8 cellular contexts compared by ENCODE assay signal in genomic region chr10:3754727-3755439, GRCh38. TPM values are rescaled to one million over a fixed set of nuclear protein-coding genes. Genes with fewer than 3 reads are reported as not detected.
DNase-seq lines count a peak whose midpoint lies in the region; ATAC-seq and TF ChIP-seq lines count a peak whose summit lies in the region.

No MANE protein-coding gene starts in this region.

- TF ChIP-seq POLR2A in esophagus muscularis mucosa (IDR thresholded peaks at IDR 0.05; ENCODE audit: low read depth), result no peak

- peaks cover 0 to 6% (median 2%) of the 10 kb centered on the region in 3 donors for H3K27me3 Mint-ChIP-seq in immature natural killer cell (ENCODE audit: low read depth in 3 of 3)

- no peak for ATAC-seq in HG03097 (IDR thresholded peaks at IDR 0.05; ENCODE audit: low FRiP score, unreplicated experiment)
- ATAC-seq in stimulated activated naive CD8-positive, alpha-beta T cell treated with anti-CD3 and anti-CD28 coated beads, Interleukin-15, Interleukin-2, amounts not matched to agents 100 U/mL and 50 U/mL, for 24 hours, result no peak

- H3K9ac ChIP-seq in GM23248 (no peak overlapping the region), trophoblast cell (ENCODE audit: low read length) (no peak overlapping the region)

- H3K27ac Mint-ChIP-seq in immature natural killer cell, result peak overlapping the region in 1 of 6 donors; percentile 34

- TF ChIP-seq CTCF in esophagus muscularis mucosa (IDR thresholded peaks at IDR 0.05), result no peak

- no peak overlapping the region for H3K4me3 ChIP-seq in GM23248
- no peak overlapping the region for H3K4me3 ChIP-seq in esophagus muscularis mucosa
- no peak overlapping the region for H3K4me3 ChIP-seq in trophoblast cell (ENCODE audit: low read depth, low read length)

- H2AFZ ChIP-seq in GM23248, result no peak overlapping the region
- H2AFZ ChIP-seq in trophoblast cell (ENCODE audit: insufficient read depth, low read length, poor library complexity), result no peak overlapping the region

- H3K27me3 ChIP-seq in GM23248 (replicated peaks; ENCODE audit: insufficient read depth), result no peaks in the 10 kb centered on the region
- no peaks in the 10 kb centered on the region for H3K27me3 ChIP-seq in esophagus muscularis mucosa
- no peaks in the 10 kb centered on the region for H3K27me3 ChIP-seq in trophoblast cell (ENCODE audit: insufficient read depth, low read length)

- no peaks in the 10 kb centered on the region for H3K36me3 ChIP-seq in GM23248 (ENCODE audit: low read depth)
- H3K36me3 ChIP-seq in esophagus muscularis mucosa, result no peaks in the 10 kb centered on the region
- H3K36me3 ChIP-seq in trophoblast cell (ENCODE audit: control insufficient read depth in 1 of 2, insufficient read depth in 2 of 2, low read length in 2 of 2), result no peaks in the 10 kb centered on the region

- H3K4me3 Mint-ChIP-seq in immature natural killer cell, result no peak overlapping the region

- no peaks in the 10 kb centered on the region for H3K9me3 Mint-ChIP-seq in immature natural killer cell

- H3K4me1 ChIP-seq in GM23248 (ENCODE audit: insufficient read depth) (peaks cover 22% of the 10 kb centered on the region), esophagus muscularis mucosa (peaks cover 18 to 31% (median 24%) of the 10 kb centered on the region in 4 donors), trophoblast cell (ENCODE audit: control insufficient read depth in 1 of 2, insufficient read depth in 2 of 2, low read length in 2 of 2) (peaks cover 21 to 28% of the 10 kb centered on the region in 2 experiments)

- H4K91ac ChIP-seq in trophoblast cell (ENCODE audit: low read depth, low read length), result peak overlapping the region; percentile 42

- peak overlapping the region; percentile 29 for H2BK120ac ChIP-seq in trophoblast cell (ENCODE audit: insufficient read depth, low read length, poor library complexity)

- H3K23ac ChIP-seq in trophoblast cell (ENCODE audit: low read length), result no peak overlapping the region

- H3K79me2 ChIP-seq in GM23248 (ENCODE audit: insufficient read depth), result no peaks in the 10 kb centered on the region
- H3K79me2 ChIP-seq in trophoblast cell (ENCODE audit: control insufficient read depth, insufficient read depth, low read length, poor library complexity), result no peaks in the 10 kb centered on the region

- intact Hi-C loops in esophagus muscularis mucosa (cut with DNase I), result no loop called here

- no peak overlapping the region for H3K18ac ChIP-seq in trophoblast cell (ENCODE audit: low read length)

- no peaks in the 10 kb centered on the region for H3K9me3 ChIP-seq in GM23248 (ENCODE audit: low read depth)
- H3K9me3 ChIP-seq in esophagus muscularis mucosa, result no peaks in the 10 kb centered on the region
- H3K9me3 ChIP-seq in trophoblast cell (ENCODE audit: insufficient read depth, low read depth, low read length), result no peaks in the 10 kb centered on the region

- peak overlapping the region; percentile 51 for H2AK5ac ChIP-seq in trophoblast cell (ENCODE audit: low read length)

- DNase-seq in GM23248 (peak; percentile 95), RKO (ENCODE audit: low spot score) (peak; percentile 70), esophagus muscularis mucosa (ENCODE audit: extremely low spot score) (no peak), trophoblast cell (peak; percentile 84 to 92), epidermal melanocyte (ENCODE audit: insufficient read length, low spot score) (no peak), immature natural killer cell (no peak)
- no peak for DNase-seq in stimulated activated naive CD8-positive, alpha-beta T cell treated with anti-CD3 and anti-CD28 coated beads, Interleukin-15, Interleukin-2, amounts not matched to agents 100 U/mL and 50 U/mL, for 24 hours

- H4K8ac ChIP-seq in trophoblast cell (ENCODE audit: low read depth, low read length), result no peak overlapping the region

- H3K4ac ChIP-seq in trophoblast cell (ENCODE audit: low read depth, low read length), result no peak overlapping the region

- H4K12ac ChIP-seq in trophoblast cell (ENCODE audit: low read depth, low read length), result no peak overlapping the region

- H3K4me2 ChIP-seq in GM23248 (ENCODE audit: unreplicated experiment) (peak overlapping the region; percentile 63), trophoblast cell (ENCODE audit: low read length) (no peak overlapping the region)

- peak overlapping the region; percentile 90 for H2BK12ac ChIP-seq in trophoblast cell (ENCODE audit: low read length)

- H3K14ac ChIP-seq in trophoblast cell (ENCODE audit: low read length), result no peak overlapping the region

- no peaks in the 10 kb centered on the region for H3K9me2 ChIP-seq in GM23248 (ENCODE audit: insufficient read depth)

- H3F3A ChIP-seq in GM23248 (ENCODE audit: insufficient read depth), result peaks cover 30% of the 10 kb centered on the region

- no peak for TF ChIP-seq EP300 in esophagus muscularis mucosa (IDR thresholded peaks at IDR 0.05)

- no peaks in the 10 kb centered on the region for H4K20me1 ChIP-seq in GM23248 (ENCODE audit: insufficient read depth)

- peak overlapping the region; percentile 63 for H3K27ac ChIP-seq in GM23248
- peak overlapping the region; percentile 43 to 61 (median 48) for H3K27ac ChIP-seq in esophagus muscularis mucosa (replicated peaks in 1 of 4)
- peak overlapping the region; percentile 75 for H3K27ac ChIP-seq in trophoblast cell (ENCODE audit: low read depth, low read length)

- H3K79me1 ChIP-seq in trophoblast cell (ENCODE audit: low read length), result peaks cover 20% of the 10 kb centered on the region

- 10 to 15% methylated on average over 9 of the region's 9 CpGs for WGBS in GM23248 (ENCODE audit: low coverage in 1 of 2, low lambda C conversion rate in 2 of 2, missing lambda C conversion rate in 2 of 2), 2 experiments
- WGBS in esophagus muscularis mucosa, result 61% methylated on average over 9 of the region's 9 CpGs
- whole genome bisulfite sequencing in trophoblast cell (ENCODE audit: extremely low coverage, insufficient coverage, insufficient read length), result no CpG with 5 or more reads among the region's 9 CpGs

- in situ Hi-C loops in GM23248 (cut with MboI), result loop anchor here (25.0 kb wide), 1 partner anchor 218 kb away; no protein-coding TSS in a partner anchor

- H3K4me1 Mint-ChIP-seq in immature natural killer cell, result peaks cover 30% of the 10 kb centered on the region in 2 donors

- peaks cover 0 to 3% (median 0%) of the 10 kb centered on the region in 3 donors for H3K36me3 Mint-ChIP-seq in immature natural killer cell

- peak overlapping the region; percentile 12 for H2BK5ac ChIP-seq in trophoblast cell (ENCODE audit: low read depth, low read length, poor library complexity)

RNA-seq across cellular contexts. Expression of gene KLF6, which starts 30.1 kb away (rescaled TPM):
- 49.8 and 58.9 TPM in 2 replicates for total RNA-seq in GM23248 (2014; rRNA removed; shearing (Covaris generic))
- 264 and 279 TPM in 2 replicates for polyA plus RNA-seq in GM23248 (2016; fragmentation: Nextera tagmentation; extraction: Ambion mirVana)
- 100 to 1,000 TPM; 114 to 145 (median 123) TPM for total RNA-seq in esophagus muscularis mucosa
- polyA plus RNA-seq in trophoblast cell (2013), result 113 TPM in 2 replicates
- polyA plus RNA-seq in immature natural killer cell, result 100 to 1,000 TPM; 343 to 423 (median 353) TPM

Comparison
In these comparisons a context has a peak if more than half of its experiments do, and no peak if none do; other contexts are left out.
1. DNase-seq: peak in GM23248 (single experiment), RKO (single experiment) and trophoblast cell (2 of 2); none in esophagus muscularis mucosa (single experiment), epidermal melanocyte (single experiment), stimulated activated naive CD8-positive, alpha-beta T cell treated with anti-CD3 and anti-CD28 coated beads, Interleukin-15, Interleukin-2, amounts not matched to agents 100 U/mL and 50 U/mL, for 24 hours (single experiment) and immature natural killer cell (0 of 3).
2. Peak in every context shown above with its lines, with median percentiles within 50 percentile points of each other: H3K27ac ChIP-seq.